ENCODE assay signal across 10 cellular contexts in genomic region chr11:124075841-124076571, GRCh38. TPM values are rescaled to one million over a fixed set of nuclear protein-coding genes. Genes with fewer than 3 reads are reported as not detected.
DNase-seq lines count a peak whose midpoint lies in the region; ATAC-seq and TF ChIP-seq lines count a peak whose summit lies in the region.
"Had no signal": no experiment of that assay in that cellular context is flagged by ENCODE, and none has a peak within 500 bp of the region (broad histone marks: within the 10 kb centered on the region; RNA-seq: fewer than 3 reads in every experiment).

No MANE protein-coding gene starts in this region.

- ATAC-seq in GM18870 (IDR thresholded peaks at IDR 0.05; ENCODE audit: unreplicated experiment) (peak; percentile 53), HG03439 (IDR thresholded peaks at IDR 0.05; ENCODE audit: unreplicated experiment) (peak; percentile 69), left colon (peak; percentile 94), thoracic aorta (ENCODE audit: insufficient number of reproducible peaks, low FRiP score, low read depth) (no peak)

- H3K36me3 ChIP-seq in BE2C = no peaks in the 10 kb centered on the region
- H3K36me3 ChIP-seq in thoracic aorta = no peaks in the 10 kb centered on the region

- H3K4me3 ChIP-seq in BE2C (ENCODE audit: low read depth, low read length) (peak overlapping the region; percentile 48), thoracic aorta (peak overlapping the region; percentile 72)

- H3K27ac ChIP-seq in thoracic aorta = no peak overlapping the region

- DNase-seq in BE2C (peak; percentile 29), astrocyte of the hippocampus (ENCODE audit: low read depth, low spot score) (peak; percentile 51), left colon (peak; percentile 65 to 79), thoracic aorta (ENCODE audit: low spot score) (no peak), NCI-H146 treated with DMSO at 0.1 percent for 48 hours (lab: John Stamatoyannopoulos, UW; ENCODE audit: unreplicated experiment) (no peak), germinal center (ENCODE audit: low spot score) (no peak)

- TF ChIP-seq CTCF in BE2C (IDR thresholded peaks at IDR 0.05; ENCODE audit: low read depth, low read length) (no peak), thoracic aorta (IDR thresholded peaks at IDR 0.05) (no peak)

- H3K27me3 ChIP-seq in BE2C (peaks cover 43% of the 10 kb centered on the region), thoracic aorta (replicated peaks; ENCODE audit: insufficient read depth) (peaks cover 3% of the 10 kb centered on the region)

- H3K4me1 ChIP-seq in BE2C = no peaks in the 10 kb centered on the region
- H3K4me1 ChIP-seq in thoracic aorta (ENCODE audit: control insufficient read depth in 1 of 2, low read depth in 2 of 2) = peaks cover 0 to 16% of the 10 kb centered on the region in 2 donors

- H3K9me3 ChIP-seq in BE2C (no peaks in the 10 kb centered on the region), thoracic aorta (no peaks in the 10 kb centered on the region)

- intact Hi-C loops in left colon (cut with DNase I, micrococcal nuclease) = loop anchor here in 1 of 2 donors (10.0 kb wide), 1 partner anchor 119 kb away; no protein-coding TSS in a partner anchor

RNA-seq across cellular contexts. Expression of gene OR10G7, which starts 34.9 kb away (rescaled TPM):
- polyA plus RNA-seq in BE2C (2012; ENCODE audit: insufficient read depth, insufficient read length, low read depth) = not detected
- not detected for total RNA-seq in left colon
- not detected for total RNA-seq in thoracic aorta
- total RNA-seq: glomerular endothelial cell, HT1080 had no signal

RNA-seq across cellular contexts. Expression of gene VWA5A, which starts 39.2 kb away (rescaled TPM):
- 0.59 TPM for polyA plus RNA-seq in BE2C (2012; ENCODE audit: insufficient read depth, insufficient read length, low read depth)
- 10 to 100 TPM; 48.8 to 59.8 TPM for total RNA-seq in left colon
- 10 to 100 TPM; 32.8 to 44.4 TPM for total RNA-seq in thoracic aorta

RNA-seq across cellular contexts. Expression of gene OR10G8, which starts 49.4 kb away (rescaled TPM):
- polyA plus RNA-seq in BE2C (2012; ENCODE audit: insufficient read depth, insufficient read length, low read depth) = not detected
- total RNA-seq in left colon (not detected), thoracic aorta (not detected)
- total RNA-seq: glomerular endothelial cell, HT1080 had no signal

RNA-seq across cellular contexts. Expression of gene OR10G9, which starts 53.2 kb away (rescaled TPM):
- polyA plus RNA-seq in BE2C (2012; ENCODE audit: insufficient read depth, insufficient read length, low read depth) = not detected
- total RNA-seq in left colon (under 1 TPM in 1 of 2 donors, not detected in 1; 0.34 TPM), thoracic aorta (not detected)
- total RNA-seq: glomerular endothelial cell, HT1080 had no signal

Comparison
In these comparisons a context has a peak if more than half of its experiments do, and no peak if none do; other contexts are left out.
1. DNase-seq: peak in BE2C (single experiment), astrocyte of the hippocampus (single experiment) and left colon (2 of 2); none in thoracic aorta (single experiment), NCI-H146 treated with DMSO at 0.1 percent for 48 hours (single experiment) and germinal center (single experiment).